Comparison of ENCODE assay signal across 20 cellular contexts in genomic region chr22:49977578-49977977, GRCh38. TPM values are rescaled to one million over a fixed set of nuclear protein-coding genes. Genes with fewer than 3 reads are reported as not detected.
"Had no signal": no experiment of that assay in that cellular context is flagged by ENCODE, and none has a peak within 500 bp of the region (broad histone marks: within the 10 kb centered on the region; RNA-seq: fewer than 3 reads in every experiment).

No MANE protein-coding gene starts in this region.

- H3K36me3 Mint-ChIP-seq: type B pancreatic cell had no signal

- H3K27ac Mint-ChIP-seq: effector memory CD8-positive, alpha-beta T cell; progenitor cell of endocrine pancreas; T-helper 2 cell treated with Interferon-gamma antibody and Interleukin-4, amounts not matched to agents 5 μg/mL and 100 μg/mL, for 36 hours; type B pancreatic cell had no signal

- ATAC-seq: activated T-cell treated with anti-CD3 and anti-CD28 coated beads, Interleukin-2, amount 50 U/mL, for 72 hours; effector memory CD8-positive, alpha-beta T cell; mucosa of descending colon; right cardiac atrium; stimulated activated effector memory CD8-positive, alpha-beta T cell treated with anti-CD3 and anti-CD28 coated beads, Interleukin-12 subunit alpha, Interleukin-12 subunit beta, amount 100 ng/mL, for 72 hours had no signal

- DNase-seq: activated naive CD4-positive, alpha-beta T cell; caudate nucleus; cortex of kidney; effector memory CD8-positive, alpha-beta T cell; mammary epithelial cell; naive thymus-derived CD8-positive, alpha-beta T cell; right cardiac atrium; SIG-M5; substantia nigra had no signal

- H3K4me3 Mint-ChIP-seq: effector memory CD8-positive, alpha-beta T cell; naive thymus-derived CD8-positive, alpha-beta T cell; stimulated activated effector memory CD8-positive, alpha-beta T cell treated with anti-CD3 and anti-CD28 coated beads, Interleukin-12 subunit alpha, Interleukin-12 subunit beta, amount 100 ng/mL, for 72 hours; T-helper 2 cell treated with Interferon-gamma antibody and Interleukin-4, amounts not matched to agents 5 μg/mL and 100 μg/mL, for 36 hours; type B pancreatic cell had no signal

- H3K36me3 ChIP-seq: adrenal gland, gastrocnemius medialis, neutrophil had no signal

- H3K4me3 ChIP-seq: adrenal gland, gastrocnemius medialis, mucosa of descending colon, smooth muscle cell had no signal

RNA-seq across cellular contexts. Expression of gene IL17REL, which starts 35.0 kb away (rescaled TPM):
- total RNA-seq: adrenal gland; gastrocnemius medialis; kidney epithelial cell; mammary epithelial cell; naive thymus-derived CD8-positive, alpha-beta T cell had no signal
